In genomic region chr22:24698266-24698926, GRCh38 we compare ENCODE assay signal across 17 cellular contexts.
DNase-seq lines count a peak whose midpoint lies in the region; ATAC-seq and TF ChIP-seq lines count a peak whose summit lies in the region.
"Had no signal": no experiment of that assay in that cellular context is flagged by ENCODE, and none has a peak within 500 bp of the region (broad histone marks: within the 10 kb centered on the region; RNA-seq: fewer than 3 reads in every experiment).

No MANE protein-coding gene starts in this region.

- H3K27ac ChIP-seq in BLaER1 treated with 17β-estradiol and CSF1 and Interleukin-3, amounts not matched to agents 10 nM and 100 nM = peak overlapping the region in 10 of 11 experiments; percentile 35 to 85 (median 68); a peak in 14 of 22 replicates
- H3K27ac ChIP-seq in KOPT-K1 (ENCODE audit: low read depth, low read length, poor library complexity, severe bottlenecking) = peak overlapping the region; percentile 85
- H3K27ac ChIP-seq in left lung = peak overlapping the region; percentile 20 to 75
- no peak overlapping the region for H3K27ac ChIP-seq in H9 (ENCODE audit: insufficient read length, low read depth, low read length)
- H3K27ac ChIP-seq: SJSA1 had no signal

- no peak overlapping the region for H4K5ac ChIP-seq in H9 (ENCODE audit: insufficient read length, low read depth, low read length)

- H3K36me3 Mint-ChIP-seq in progenitor cell of endocrine pancreas (ENCODE audit: insufficient read depth) (no peaks in the 10 kb centered on the region), H9 (ENCODE audit: insufficient read depth in 1 of 3, low read depth in 3 of 3) (peaks cover 0 to 2% (median 0%) of the 10 kb centered on the region in 3 experiments; a peak in 1 of 7 replicates)
- H3K36me3 Mint-ChIP-seq: CD4-positive, CD25-positive, alpha-beta regulatory T cell had no signal

- DNase-seq in left lung = no peak
- DNase-seq in progenitor cell of endocrine pancreas (ENCODE audit: low spot score, unreplicated experiment) = no peak
- no peak for DNase-seq in NCI-H2081 (lab: John Stamatoyannopoulos, UW)
- DNase-seq in H9 = no peak
- DNase-seq in mucosa of gallbladder (ENCODE audit: low spot score) = no peak
- DNase-seq: CD4-positive, CD25-positive, alpha-beta regulatory T cell; HFFc6; Karpas-422; MV-4-11; NCI-H1694; NCI-H2081 treated with DMSO at 0.1 percent for 48 hours; NCI-H526 had no signal

- H3K79me1 ChIP-seq in H9 (ENCODE audit: insufficient read depth, low read depth, low read length, poor library complexity, severe bottlenecking) = no peaks in the 10 kb centered on the region

- H2BK15ac ChIP-seq in H9 (ENCODE audit: low read depth, low read length) = no peak overlapping the region

- no peaks in the 10 kb centered on the region for H3K9me3 Mint-ChIP-seq in progenitor cell of endocrine pancreas (ENCODE audit: low read depth)
- H3K9me3 Mint-ChIP-seq in H9 = no peaks in the 10 kb centered on the region
- H3K9me3 Mint-ChIP-seq: CD4-positive, CD25-positive, alpha-beta regulatory T cell; HFFc6 had no signal

- peak overlapping the region; percentile 69 to 95 (median 89) for H3K4me2 ChIP-seq in BLaER1 treated with 17β-estradiol and CSF1 and Interleukin-3, amounts not matched to agents 10 nM and 100 nM
- H3K4me2 ChIP-seq in H9 (ENCODE audit: insufficient read depth, insufficient read length, low read length) = no peak overlapping the region

- no peaks in the 10 kb centered on the region for H3K9me3 ChIP-seq in BLaER1 treated with 17β-estradiol and CSF1 and Interleukin-3, amounts not matched to agents 10 nM and 100 nM (replicated peaks in 1 of 11)
- H3K9me3 ChIP-seq in KOPT-K1 (ENCODE audit: insufficient read depth, low read length, poor library complexity, severe bottlenecking) (no peaks in the 10 kb centered on the region), left lung (no peaks in the 10 kb centered on the region), H9 (ENCODE audit: control insufficient read depth, low read depth, low read length) (no peaks in the 10 kb centered on the region)
- H3K9me3 ChIP-seq: Peyer's patch, SJSA1 had no signal

- no peak overlapping the region for H3K4me3 Mint-ChIP-seq in progenitor cell of endocrine pancreas (ENCODE audit: low read depth)
- H3K4me3 Mint-ChIP-seq in H9 = no peak overlapping the region; a peak in 1 of 5 replicates
- H3K4me3 Mint-ChIP-seq: CD4-positive, CD25-positive, alpha-beta regulatory T cell; HFFc6 had no signal

- H3K56ac ChIP-seq in H9 (ENCODE audit: insufficient read length, low read depth, low read length) = no peak overlapping the region

- intact Hi-C loops in left lung (cut with DNase I) = no loop called here

- H3K27ac Mint-ChIP-seq in progenitor cell of endocrine pancreas (peak overlapping the region; percentile 7), H9 (peak overlapping the region in 1 of 3 experiments; percentile 68; a peak in 1 of 7 replicates)
- H3K27ac Mint-ChIP-seq: CD4-positive, CD25-positive, alpha-beta regulatory T cell; HFFc6 had no signal

- peak overlapping the region in 3 of 11 experiments; percentile 70 to 75 (median 71); a peak in 5 of 22 replicates for H3K9ac ChIP-seq in BLaER1 treated with 17β-estradiol and CSF1 and Interleukin-3, amounts not matched to agents 10 nM and 100 nM
- H3K9ac ChIP-seq in H9 (ENCODE audit: extremely low read depth, insufficient read length, low read length) = no peak overlapping the region

- H2BK20ac ChIP-seq in H9 (ENCODE audit: low read depth, low read length, poor library complexity, severe bottlenecking) = no peak overlapping the region

- H3K18ac ChIP-seq in H9 (ENCODE audit: insufficient read length, low read depth, low read length) = no peak overlapping the region

- peaks cover 33 to 56% (median 51%) of the 10 kb centered on the region in 10 experiments for H3K4me1 ChIP-seq in BLaER1 treated with 17β-estradiol and CSF1 and Interleukin-3, amounts not matched to agents 10 nM and 100 nM
- H3K4me1 ChIP-seq in left lung (peaks cover 9 to 19% of the 10 kb centered on the region in 2 donors), H9 (ENCODE audit: insufficient read depth, low read length) (peaks cover 3% of the 10 kb centered on the region; the same call in 1 of the 2 replicates)

- ATAC-seq in left lung (no peak), HG02610 (IDR thresholded peaks at IDR 0.05; ENCODE audit: unreplicated experiment) (no peak)

- no peak overlapping the region for H2BK5ac ChIP-seq in H9 (ENCODE audit: insufficient read length, low read length)

- no peak overlapping the region for H3T11ph ChIP-seq in H9 (ENCODE audit: low read length)

- no peaks in the 10 kb centered on the region for H3K23me2 ChIP-seq in H9 (ENCODE audit: insufficient read length, low read depth, low read length, poor library complexity, severe bottlenecking)

- no peaks in the 10 kb centered on the region for H4K20me1 ChIP-seq in BLaER1 treated with 17β-estradiol and CSF1 and Interleukin-3, amounts not matched to agents 10 nM and 100 nM
- H4K20me1 ChIP-seq in H9 (ENCODE audit: control insufficient read depth, insufficient read depth, insufficient read length) = no peaks in the 10 kb centered on the region

- H3K27me3 Mint-ChIP-seq in progenitor cell of endocrine pancreas = no peaks in the 10 kb centered on the region
- no peaks in the 10 kb centered on the region for H3K27me3 Mint-ChIP-seq in H9 (ENCODE audit: low read depth)

- H3K36me3 ChIP-seq in BLaER1 treated with 17β-estradiol and CSF1 and Interleukin-3, amounts not matched to agents 10 nM and 100 nM = no peaks in the 10 kb centered on the region
- H3K36me3 ChIP-seq in KOPT-K1 (ENCODE audit: insufficient read depth, low read length) (no peaks in the 10 kb centered on the region), left lung (no peaks in the 10 kb centered on the region)
- H3K36me3 ChIP-seq: Peyer's patch, SJSA1 had no signal

- H3K4me3 ChIP-seq in BLaER1 treated with 17β-estradiol and CSF1 and Interleukin-3, amounts not matched to agents 10 nM and 100 nM = no peak overlapping the region
- H3K4me3 ChIP-seq in left lung = no peak overlapping the region
- H3K4me3 ChIP-seq: Peyer's patch, SJSA1 had no signal

- no peak for TF ChIP-seq CTCF in left lung (IDR thresholded peaks at IDR 0.05)
- TF ChIP-seq CTCF in progenitor cell of endocrine pancreas (IDR thresholded peaks at IDR 0.05; ENCODE audit: unreplicated experiment) = no peak
- TF ChIP-seq CTCF in H9 (conservative IDR thresholded peaks at IDR 0.05) = no peak

- no peak overlapping the region for H2AFZ ChIP-seq in H9 (ENCODE audit: low read length)

- H4K8ac ChIP-seq in H9 (replicated peaks; ENCODE audit: insufficient read length, low read depth, low read length) = no peak overlapping the region

- H3K14ac ChIP-seq in H9 (ENCODE audit: insufficient read depth, low read length) = no peak overlapping the region

- no peak overlapping the region for H3K4ac ChIP-seq in H9 (ENCODE audit: low read depth, low read length)

- H3K27me3 ChIP-seq in BLaER1 treated with 17β-estradiol and CSF1 and Interleukin-3, amounts not matched to agents 10 nM and 100 nM = no peaks in the 10 kb centered on the region
- no peaks in the 10 kb centered on the region for H3K27me3 ChIP-seq in left lung
- H3K27me3 ChIP-seq in H9 (ENCODE audit: insufficient read depth, low read length) = no peaks in the 10 kb centered on the region
- H3K27me3 ChIP-seq: Peyer's patch, SJSA1 had no signal

- no peak overlapping the region for H2BK120ac ChIP-seq in H9 (ENCODE audit: low read depth, low read length, poor library complexity, severe bottlenecking)

- H3K79me2 ChIP-seq in H9 (ENCODE audit: insufficient read depth, low read length) = no peaks in the 10 kb centered on the region

- H2AK5ac ChIP-seq in H9 (ENCODE audit: insufficient read length, low read length) = no peak overlapping the region

- H3K4me1 Mint-ChIP-seq in progenitor cell of endocrine pancreas (ENCODE audit: low read depth) (peaks cover 18% of the 10 kb centered on the region), H9 (peaks cover 31 to 40% of the 10 kb centered on the region in 2 experiments)

- WGBS in H9 (ENCODE audit: extremely low coverage, insufficient read length, low lambda C conversion rate) = no CpG with 5 or more reads among the region's 3 CpGs

- no peak overlapping the region for H4K91ac ChIP-seq in H9 (ENCODE audit: insufficient read length, low read depth, low read length)

- no peak overlapping the region for H3K23ac ChIP-seq in H9 (ENCODE audit: insufficient read length, low read depth, low read length)

- H2BK12ac ChIP-seq in H9 (ENCODE audit: insufficient read length, low read depth, low read length) = no peak overlapping the region
